In genomic region chr7:64307254-64308018, GRCh38 we compare ENCODE assay signal across 9 cellular contexts. TPM values are rescaled to one million over a fixed set of nuclear protein-coding genes. Genes with fewer than 3 reads are reported as not detected.
DNase-seq lines count a peak whose midpoint lies in the region; ATAC-seq and TF ChIP-seq lines count a peak whose summit lies in the region.
"Had no signal": no experiment of that assay in that cellular context is flagged by ENCODE, and none has a peak within 500 bp of the region (broad histone marks: within the 10 kb centered on the region; RNA-seq: fewer than 3 reads in every experiment).

No MANE protein-coding gene starts in this region.

- DNase-seq in AG04450 (ENCODE audit: low read depth, low spot score) = peak; percentile 18
- peak; percentile 78 for DNase-seq in NCI-H510A treated with DMSO at 0.1 percent for 48 hours (lab: John Stamatoyannopoulos, UW)
- DNase-seq in activated CD8-positive, alpha-beta memory T cell treated with anti-CD3 and anti-CD28 coated beads for 1 hour (ENCODE audit: extremely low read depth in 1 of 2, low read depth in 1 of 2) = peak; percentile 82 to 85
- peak; percentile 83 to 94 (median 90) for DNase-seq in effector memory CD4-positive, alpha-beta T cell
- DNase-seq in mucosa of gallbladder (ENCODE audit: low spot score) = peak; percentile 96
- peak; percentile 81 to 91 for DNase-seq in stimulated activated CD8-positive, alpha-beta memory T cell treated with anti-CD3 and anti-CD28 coated beads, Interleukin-7, amount 100 ng/mL, for 48 hours (ENCODE audit: extremely low read depth in 1 of 2, low read depth in 1 of 2)

- no peaks in the 10 kb centered on the region for H3K27me3 ChIP-seq in AG04450 (ENCODE audit: control insufficient read depth, insufficient read depth, low read length)
- no peaks in the 10 kb centered on the region for H3K27me3 ChIP-seq in effector memory CD4-positive, alpha-beta T cell (replicated peaks; ENCODE audit: control insufficient read depth, insufficient read depth, low read length, poor library complexity, severe bottlenecking)

- peak; percentile 98 for ATAC-seq in GM18858 (IDR thresholded peaks at IDR 0.05; ENCODE audit: unreplicated experiment)
- peak; percentile 97 for ATAC-seq in HG03103 (IDR thresholded peaks at IDR 0.05; ENCODE audit: low read depth, unreplicated experiment)
- ATAC-seq: HCT116 had no signal

- peak overlapping the region; percentile 39 for H3K27ac ChIP-seq in AG04450 (ENCODE audit: low read depth, low read length)
- peak overlapping the region; percentile 70 for H3K27ac ChIP-seq in effector memory CD4-positive, alpha-beta T cell (ENCODE audit: insufficient read depth, low read length, poor library complexity, severe bottlenecking)

- peak overlapping the region; percentile 73 for H3K4me3 ChIP-seq in AG04450 (ENCODE audit: low read depth, low read length)
- H3K4me3 ChIP-seq in effector memory CD4-positive, alpha-beta T cell (ENCODE audit: insufficient read depth, low read depth, low read length, poor library complexity, severe bottlenecking) = peak overlapping the region; percentile 48

- POLR2A ChIA-PET in AG04450 (lab: Yijun Ruan, JAX) = interaction anchor here (0.9 kb wide), 1 partner anchor 8 kb away, joined by 4 read pairs; no protein-coding TSS in a partner anchor

- H3K36me3 ChIP-seq in effector memory CD4-positive, alpha-beta T cell (ENCODE audit: control insufficient read depth, insufficient read depth, low read length) = no peaks in the 10 kb centered on the region

- CTCF ChIA-PET in AG04450 (lab: Charles Lee) = no interaction called here

- peaks cover 9% of the 10 kb centered on the region for H3K4me1 ChIP-seq in effector memory CD4-positive, alpha-beta T cell (ENCODE audit: control insufficient read depth, insufficient read depth, low read length, poor library complexity, severe bottlenecking)

- H3K9me3 ChIP-seq in AG04450 (ENCODE audit: control insufficient read depth, insufficient read depth, low read length) = peaks cover 8% of the 10 kb centered on the region
- no peaks in the 10 kb centered on the region for H3K9me3 ChIP-seq in effector memory CD4-positive, alpha-beta T cell (ENCODE audit: control insufficient read depth, low read length)

- TF ChIP-seq CTCF in AG04450 (IDR thresholded peaks at IDR 0.05; ENCODE audit: low read depth, low read length) = no peak

RNA-seq across cellular contexts. Expression of gene ZNF736, which starts 6.3 kb away (rescaled TPM):
- 4.9 and 5.1 TPM in 2 replicates for polyA plus RNA-seq in AG04450 (2011; rRNA removed)
- polyA minus RNA-seq in AG04450 (2011; rRNA and poly(A)+ RNA removed) = 10.9 and 14.5 TPM in 2 replicates
- 32.4 TPM for total RNA-seq in mucosa of gallbladder

Comparison
In these comparisons a context has a peak if more than half of its experiments do, and no peak if none do; other contexts are left out.
1. Peak in every context shown above with its lines: DNase-seq, ATAC-seq, H3K4me3 ChIP-seq and H3K27ac ChIP-seq.
2. DNase-seq: peak in every context shown above with its lines; median percentile 96 in mucosa of gallbladder; 90 in effector memory CD4-positive, alpha-beta T cell; 86 in stimulated activated CD8-positive, alpha-beta memory T cell treated with anti-CD3 and anti-CD28 coated beads, Interleukin-7, amount 100 ng/mL, for 48 hours; 84 in activated CD8-positive, alpha-beta memory T cell treated with anti-CD3 and anti-CD28 coated beads for 1 hour; 78 in NCI-H510A treated with DMSO at 0.1 percent for 48 hours; 18 in AG04450.